22 cellular contexts compared by ENCODE assay signal in genomic region chr1:3266870-3267549, GRCh38.
DNase-seq lines count a peak whose midpoint lies in the region; ATAC-seq and TF ChIP-seq lines count a peak whose summit lies in the region.
"Had no signal": no experiment of that assay in that cellular context is flagged by ENCODE, and none has a peak within 500 bp of the region (broad histone marks: within the 10 kb centered on the region; RNA-seq: fewer than 3 reads in every experiment).

No MANE protein-coding gene starts in this region.

- DNase-seq in Right ventricle myocardium inferior (ENCODE audit: missing footprints) = peak; percentile 30
- DNase-seq in Right ventricle myocardium superior = no peak
- DNase-seq in WERI-Rb-1 = no peak
- DNase-seq in neural progenitor cell (ENCODE audit: low spot score) = no peak
- no peak for DNase-seq in chondrocyte (ENCODE audit: low spot score)
- DNase-seq: ACHN; AML-193; BE2C; CD4-positive, alpha-beta T cell; CD8-positive, alpha-beta memory T cell; DMS 273 treated with DMSO at 0.1 percent for 48 hours; DMS79; EL; GDM1; GM23248; HFFc6 had no signal

- H3K36me3 Mint-ChIP-seq in neural progenitor cell (no peaks in the 10 kb centered on the region), chondrocyte (ENCODE audit: low read depth) (no peaks in the 10 kb centered on the region)
- H3K36me3 Mint-ChIP-seq in activated T-helper 17 cell treated with anti-CD3 and anti-CD28 coated beads, Interleukin-2, amount 50 U/mL, for 72 hours (ENCODE audit: low read depth) = no peaks in the 10 kb centered on the region
- H3K36me3 Mint-ChIP-seq: CD14-positive monocyte; CD8-positive, alpha-beta memory T cell had no signal

- intact Hi-C loops in Right ventricle myocardium inferior (cut with DNase I) (no loop called here), Right ventricle myocardium superior (cut with DNase I) (no loop called here)

- no peak overlapping the region for H2AFZ ChIP-seq in neural progenitor cell (replicated peaks)
- H2AFZ ChIP-seq: GM23248 had no signal

- peak overlapping the region; percentile 72 for H3K27ac Mint-ChIP-seq in neural progenitor cell
- H3K27ac Mint-ChIP-seq in chondrocyte (ENCODE audit: unreplicated experiment) = no peak overlapping the region
- H3K27ac Mint-ChIP-seq in activated T-helper 17 cell treated with anti-CD3 and anti-CD28 coated beads, Interleukin-2, amount 50 U/mL, for 72 hours = no peak overlapping the region
- H3K27ac Mint-ChIP-seq: CD14-positive monocyte; CD4-positive, alpha-beta T cell; CD8-positive, alpha-beta memory T cell; HFFc6 had no signal

- H3K4me1 ChIP-seq in neural progenitor cell = peaks cover 26% of the 10 kb centered on the region
- H3K4me1 ChIP-seq: BE2C had no signal

- peaks cover 34% of the 10 kb centered on the region for H3K4me1 Mint-ChIP-seq in neural progenitor cell
- peaks cover 9% of the 10 kb centered on the region for H3K4me1 Mint-ChIP-seq in chondrocyte (ENCODE audit: low read depth)
- no peaks in the 10 kb centered on the region for H3K4me1 Mint-ChIP-seq in activated T-helper 17 cell treated with anti-CD3 and anti-CD28 coated beads, Interleukin-2, amount 50 U/mL, for 72 hours
- H3K4me1 Mint-ChIP-seq: CD14-positive monocyte; CD8-positive, alpha-beta memory T cell had no signal

- H3K9me3 ChIP-seq in WERI-Rb-1 (ENCODE audit: severe bottlenecking) (no peaks in the 10 kb centered on the region), neural progenitor cell (ENCODE audit: low read depth) (no peaks in the 10 kb centered on the region)
- H3K9me3 ChIP-seq: BE2C; BLaER1 treated with 17β-estradiol and CSF1 and Interleukin-3, amounts not matched to agents 10 nM and 100 nM had no signal

- H3K27me3 Mint-ChIP-seq in neural progenitor cell (ENCODE audit: insufficient read depth, low read depth) (peaks cover 7% of the 10 kb centered on the region), chondrocyte (ENCODE audit: low read depth) (peaks cover 16% of the 10 kb centered on the region)
- peaks cover 4% of the 10 kb centered on the region for H3K27me3 Mint-ChIP-seq in activated T-helper 17 cell treated with anti-CD3 and anti-CD28 coated beads, Interleukin-2, amount 50 U/mL, for 72 hours

- peak overlapping the region; percentile 72 for H3K27ac ChIP-seq in WERI-Rb-1
- no peak overlapping the region for H3K27ac ChIP-seq in neural progenitor cell
- H3K27ac ChIP-seq: 22Rv1; BLaER1 treated with 17β-estradiol and CSF1 and Interleukin-3, amounts not matched to agents 10 nM and 100 nM; GM23248 had no signal

- no peak overlapping the region for H3K4me3 ChIP-seq in WERI-Rb-1 (ENCODE audit: low read depth, low read length)
- no peak overlapping the region for H3K4me3 ChIP-seq in neural progenitor cell
- H3K4me3 ChIP-seq: BLaER1 treated with 17β-estradiol and CSF1 and Interleukin-3, amounts not matched to agents 10 nM and 100 nM; GM12878; GM23248 had no signal

- H3K36me3 ChIP-seq in WERI-Rb-1 (no peaks in the 10 kb centered on the region), neural progenitor cell (no peaks in the 10 kb centered on the region)
- H3K36me3 ChIP-seq: BE2C; BLaER1 treated with 17β-estradiol and CSF1 and Interleukin-3, amounts not matched to agents 10 nM and 100 nM had no signal

- H3K27me3 ChIP-seq in WERI-Rb-1 (ENCODE audit: insufficient read depth, low read depth, severe bottlenecking) = no peaks in the 10 kb centered on the region
- no peaks in the 10 kb centered on the region for H3K27me3 ChIP-seq in neural progenitor cell
- H3K27me3 ChIP-seq: BE2C had no signal

- H3K79me2 ChIP-seq in neural progenitor cell (ENCODE audit: low read depth) = no peaks in the 10 kb centered on the region

- no peaks in the 10 kb centered on the region for H4K20me1 ChIP-seq in neural progenitor cell (ENCODE audit: low read depth)

- H3K9me3 Mint-ChIP-seq in neural progenitor cell (no peaks in the 10 kb centered on the region), chondrocyte (ENCODE audit: low read depth) (no peaks in the 10 kb centered on the region)
- H3K9me3 Mint-ChIP-seq in activated T-helper 17 cell treated with anti-CD3 and anti-CD28 coated beads, Interleukin-2, amount 50 U/mL, for 72 hours = no peaks in the 10 kb centered on the region
- H3K9me3 Mint-ChIP-seq: CD4-positive, alpha-beta T cell; CD8-positive, alpha-beta memory T cell had no signal

- no peaks in the 10 kb centered on the region for H3F3A ChIP-seq in neural progenitor cell (ENCODE audit: low read depth)

- H3K4me3 Mint-ChIP-seq in neural progenitor cell = no peak overlapping the region
- no peak overlapping the region for H3K4me3 Mint-ChIP-seq in chondrocyte (ENCODE audit: unreplicated experiment)
- H3K4me3 Mint-ChIP-seq in activated T-helper 17 cell treated with anti-CD3 and anti-CD28 coated beads, Interleukin-2, amount 50 U/mL, for 72 hours = no peak overlapping the region
- H3K4me3 Mint-ChIP-seq: CD14-positive monocyte; CD4-positive, alpha-beta T cell; CD8-positive, alpha-beta memory T cell; HFFc6 had no signal

- no peak overlapping the region for H3K4me2 ChIP-seq in neural progenitor cell
- H3K4me2 ChIP-seq: BLaER1 treated with 17β-estradiol and CSF1 and Interleukin-3, amounts not matched to agents 10 nM and 100 nM had no signal

- ATAC-seq in Right ventricle myocardium inferior (no peak), Right ventricle myocardium superior (ENCODE audit: poor library complexity) (no peak)
- no peak for ATAC-seq in activated T-helper 17 cell treated with anti-CD3 and anti-CD28 coated beads, Interleukin-2, amount 50 U/mL, for 72 hours (replicated peaks)
- ATAC-seq: GM12878, HCT116 had no signal

- no peak for TF ChIP-seq CTCF in WERI-Rb-1 (IDR thresholded peaks at IDR 0.05; ENCODE audit: low read depth, low read length)
- TF ChIP-seq CTCF in neural progenitor cell (IDR thresholded peaks at IDR 0.05) = no peak
- no peak for TF ChIP-seq CTCF in chondrocyte (IDR thresholded peaks at IDR 0.05)

- no peak overlapping the region for H3K9ac ChIP-seq in neural progenitor cell
- H3K9ac ChIP-seq: BLaER1 treated with 17β-estradiol and CSF1 and Interleukin-3, amounts not matched to agents 10 nM and 100 nM; GM23248 had no signal
